Comparison of ENCODE assay signal across 8 cellular contexts in genomic region chr12:53727310-53728041, GRCh38. TPM values are rescaled to one million over a fixed set of nuclear protein-coding genes. Genes with fewer than 3 reads are reported as not detected.
DNase-seq lines count a peak whose midpoint lies in the region; ATAC-seq, FAIRE-seq and TF ChIP-seq lines count a peak whose summit lies in the region.

Gene CALCOCO1, minus strand, starts transcription at chr12:53727452. Its CDS starts 2,210 bp downstream, at chr12:53725242.

- POLR2A ChIA-PET in activated CD4-positive, alpha-beta T cell treated with anti-CD3 and anti-CD28 coated beads for 36 hours (lab: Charles Lee) = interaction anchor here (0.6 to 0.9 kb wide), 3 partner anchors 16 to 337 kb away, joined by 3 to 6 read pairs (median 3); no protein-coding TSS in a partner anchor

- intact Hi-C loops in activated CD4-positive, alpha-beta T cell treated with anti-CD3 and anti-CD28 coated beads for 36 hours (cut with DNase I, micrococcal nuclease) = loop anchor here (1.0 to 5.0 kb wide), 13 partner anchors 11 to 721 kb away; partner anchors contain the start of genes ATF7 (in 2 of the 2), TARBP2 (in 2 of the 2), AAAS (in 1 of the 2) and ATP5MC2 (in 1 of the 2)
- intact Hi-C loops in kidney (cut with DNase I) = no loop called here

- no peaks in the 10 kb centered on the region for H3K9me3 Mint-ChIP-seq in activated CD4-positive, alpha-beta T cell treated with anti-CD3 and anti-CD28 coated beads for 36 hours (ENCODE audit: low read depth)

- H3K27ac Mint-ChIP-seq in activated CD4-positive, alpha-beta T cell treated with anti-CD3 and anti-CD28 coated beads for 36 hours = peak within 1 kb of the TSS; percentile 73

- DNase-seq in Ammon's horn (ENCODE audit: low spot score) = peak; percentile 100
- DNase-seq in GM19238 (ENCODE audit: insufficient read length, low spot score) = peak; percentile 96
- peak; percentile 97 to 98 for DNase-seq in NCI-H524 (lab: John Stamatoyannopoulos, UW)
- peak; percentile 99 for DNase-seq in activated CD4-positive, alpha-beta T cell treated with anti-CD3 and anti-CD28 coated beads for 36 hours
- DNase-seq in choroid plexus epithelial cell (ENCODE audit: low read depth) = peak; percentile 99
- peak; percentile 99 for DNase-seq in kidney
- DNase-seq in stimulated activated CD4-positive, alpha-beta T cell treated with anti-CD3 and anti-CD28 coated beads, Interleukin-15, amount 100 ng/mL, for 24 hours = peak; percentile 98

- peak within 1 kb of the TSS; percentile 26 to 35 for H3K27ac ChIP-seq in kidney (ENCODE audit: low read depth in 2 of 2, low read length in 2 of 2)

- peaks cover 11 to 19% of the 10 kb centered on the region in 2 donors for H3K36me3 ChIP-seq in kidney (ENCODE audit: control insufficient read depth in 1 of 2, insufficient read depth in 2 of 2, low read length in 2 of 2)

- no peaks in the 10 kb centered on the region for H3K27me3 Mint-ChIP-seq in activated CD4-positive, alpha-beta T cell treated with anti-CD3 and anti-CD28 coated beads for 36 hours

- peak; percentile 97 for ATAC-seq in HG03442 (IDR thresholded peaks at IDR 0.05; ENCODE audit: unreplicated experiment)
- peak; percentile 99 for ATAC-seq in activated CD4-positive, alpha-beta T cell treated with anti-CD3 and anti-CD28 coated beads for 36 hours

- peak within 1 kb of the TSS; percentile 77 to 94 for H3K9ac ChIP-seq in kidney (ENCODE audit: low read length in 2 of 2)

- H3K4me1 ChIP-seq in kidney (ENCODE audit: control insufficient read depth in 1 of 2, insufficient read depth in 1 of 2, low read depth in 1 of 2, low read length in 2 of 2) = peaks cover 4 to 10% of the 10 kb centered on the region in 2 donors

- H3K4me3 Mint-ChIP-seq in activated CD4-positive, alpha-beta T cell treated with anti-CD3 and anti-CD28 coated beads for 36 hours = peak within 1 kb of the TSS; percentile 80

- CTCF ChIA-PET in activated CD4-positive, alpha-beta T cell treated with anti-CD3 and anti-CD28 coated beads for 36 hours (lab: Charles Lee) = interaction anchor here (0.6 to 15.7 kb wide), 7 partner anchors 8 to 122 kb away, joined by 3 to 230 read pairs (median 4); no protein-coding TSS in a partner anchor

- H3K4me1 Mint-ChIP-seq in activated CD4-positive, alpha-beta T cell treated with anti-CD3 and anti-CD28 coated beads for 36 hours = peaks cover 20% of the 10 kb centered on the region

- peak; percentile 95 for FAIRE-seq in kidney (lab: Jason Lieb, UNC)

- H3K4me3 ChIP-seq in choroid plexus epithelial cell (ENCODE audit: low read depth, low read length) (peak within 1 kb of the TSS; percentile 91), kidney (ENCODE audit: low read length in 2 of 2) (peak within 1 kb of the TSS; percentile 96 to 98)

- TF ChIP-seq CTCF in choroid plexus epithelial cell (conservative IDR thresholded peaks at IDR 0.05; ENCODE audit: low read depth, low read length) (no peak), kidney (IDR thresholded peaks at IDR 0.05; ENCODE audit: borderline replicate concordance, extremely low read depth, insufficient read depth) (no peak)

- H3K36me3 Mint-ChIP-seq in activated CD4-positive, alpha-beta T cell treated with anti-CD3 and anti-CD28 coated beads for 36 hours (ENCODE audit: low read depth) = no peaks in the 10 kb centered on the region

- H3K9me3 ChIP-seq in kidney (ENCODE audit: control insufficient read depth in 1 of 2, low read length in 2 of 2) = no peaks in the 10 kb centered on the region

RNA-seq across cellular contexts. Expression of gene CALCOCO1, which starts in this region (rescaled TPM):
- total RNA-seq in activated CD4-positive, alpha-beta T cell treated with anti-CD3 and anti-CD28 coated beads for 36 hours = 10 to 100 TPM; 17.1 to 20.4 TPM
- 109 TPM for total RNA-seq in kidney
- 82.2 TPM for polyA plus RNA-seq in kidney (ENCODE audit: insufficient read depth, low read depth, low replicate concordance)

Comparison
In these comparisons a context has a peak if more than half of its experiments do, and no peak if none do; other contexts are left out.
1. Peak in every context shown above with its lines: DNase-seq, ATAC-seq, H3K4me3 ChIP-seq and H3K27ac ChIP-seq.